Comparison of ENCODE assay signal across 1 cellular context in genomic region chr21:46455575-46456385, GRCh38.
TF ChIP-seq lines count a peak whose summit lies in the region.

No MANE protein-coding gene starts in this region.

TF ChIP-seq in K562, 482 proteins besides CTCF, POLR2A, EP300 and RAD21 (continued from another document and continues in another):
- TF ChIP-seq, protein P1, sequence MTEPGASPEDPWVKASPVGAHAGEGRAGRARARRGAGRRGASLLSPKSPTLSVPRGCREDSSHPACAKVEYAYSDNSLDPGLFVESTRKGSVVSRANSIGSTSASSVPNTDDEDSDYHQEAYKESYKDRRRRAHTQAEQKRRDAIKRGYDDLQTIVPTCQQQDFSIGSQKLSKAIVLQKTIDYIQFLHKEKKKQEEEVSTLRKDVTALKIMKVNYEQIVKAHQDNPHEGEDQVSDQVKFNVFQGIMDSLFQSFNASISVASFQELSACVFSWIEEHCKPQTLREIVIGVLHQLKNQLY (CRISPR knock-in tag; conservative IDR thresholded peaks at IDR 0.05), result no peak
- TF ChIP-seq, protein P2, sequence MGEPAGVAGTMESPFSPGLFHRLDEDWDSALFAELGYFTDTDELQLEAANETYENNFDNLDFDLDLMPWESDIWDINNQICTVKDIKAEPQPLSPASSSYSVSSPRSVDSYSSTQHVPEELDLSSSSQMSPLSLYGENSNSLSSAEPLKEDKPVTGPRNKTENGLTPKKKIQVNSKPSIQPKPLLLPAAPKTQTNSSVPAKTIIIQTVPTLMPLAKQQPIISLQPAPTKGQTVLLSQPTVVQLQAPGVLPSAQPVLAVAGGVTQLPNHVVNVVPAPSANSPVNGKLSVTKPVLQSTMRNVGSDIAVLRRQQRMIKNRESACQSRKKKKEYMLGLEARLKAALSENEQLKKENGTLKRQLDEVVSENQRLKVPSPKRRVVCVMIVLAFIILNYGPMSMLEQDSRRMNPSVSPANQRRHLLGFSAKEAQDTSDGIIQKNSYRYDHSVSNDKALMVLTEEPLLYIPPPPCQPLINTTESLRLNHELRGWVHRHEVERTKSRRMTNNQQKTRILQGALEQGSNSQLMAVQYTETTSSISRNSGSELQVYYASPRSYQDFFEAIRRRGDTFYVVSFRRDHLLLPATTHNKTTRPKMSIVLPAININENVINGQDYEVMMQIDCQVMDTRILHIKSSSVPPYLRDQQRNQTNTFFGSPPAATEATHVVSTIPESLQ (CRISPR knock-in tag; IDR thresholded peaks at IDR 0.05), result no peak
- TF ChIP-seq IFI16 (CRISPR knock-in tag; IDR thresholded peaks at IDR 0.05) (no peak), MEF2A (IDR thresholded peaks at IDR 0.05; ENCODE audit: control insufficient read depth, low read depth, low read length) (no peak), SP1 (CRISPR knock-in tag; IDR thresholded peaks at IDR 0.05) (peak; percentile 47; the same call in 1 of the 2 replicates), PHF20 (IDR thresholded peaks at IDR 0.05; ENCODE audit: partially characterized antibody) (no peak), XRCC3 (IDR thresholded peaks at IDR 0.05) (no peak), CBFB (CRISPR knock-in tag; IDR thresholded peaks at IDR 0.05) (no peak), CSDE1 (IDR thresholded peaks at IDR 0.05) (no peak), GTF2E2 (tag; IDR thresholded peaks at IDR 0.05) (peak; percentile 75; the same call in 1 of the 2 replicates), CHD7 (IDR thresholded peaks at IDR 0.05; ENCODE audit: low read depth, low read length) (no peak), HNRNPH1 (optimal IDR thresholded peaks at IDR 0.05; ENCODE audit: low read depth, low read length) (no peak), IRF2 (CRISPR knock-in tag; IDR thresholded peaks at IDR 0.05) (no peak), TEAD1 (CRISPR knock-in tag; IDR thresholded peaks at IDR 0.05) (0 out of 4 replicates have a peak, but pooled peaks of 1 of the 2 experiments have one; percentile 9), SAFB2 (IDR thresholded peaks at IDR 0.05; ENCODE audit: borderline replicate concordance, low read depth, low read length, severe bottlenecking) (no peak), CCNT2 (IDR thresholded peaks at IDR 0.05; ENCODE audit: borderline replicate concordance, extremely low read depth, insufficient read length, low read depth, low read length) (peak; percentile 69), RBM15 (IDR thresholded peaks at IDR 0.05; ENCODE audit: insufficient read depth, low read length) (no peak), MXD1 (CRISPR knock-in tag; IDR thresholded peaks at IDR 0.05; ENCODE audit: borderline replicate concordance, poor library complexity, severe bottlenecking) (no peak), ZNF785 (CRISPR knock-in tag; IDR thresholded peaks at IDR 0.05) (no peak), FOXA1 (IDR thresholded peaks at IDR 0.05; ENCODE audit: borderline replicate concordance) (no peak), ZNF778 (CRISPR knock-in tag; IDR thresholded peaks at IDR 0.05) (no peak), ZNF121 (CRISPR knock-in tag; conservative IDR thresholded peaks at IDR 0.05) (no peak), ZNF12 (CRISPR knock-in tag; IDR thresholded peaks at IDR 0.05) (no peak), SMAD2 (IDR thresholded peaks at IDR 0.05; ENCODE audit: low read depth, low read length) (no peak), POLR2AphosphoS2 (IDR thresholded peaks at IDR 0.05; ENCODE audit: low read length) (no peak), CGGBP1 (CRISPR knock-in tag; IDR thresholded peaks at IDR 0.05) (no peak), ZNF395 (CRISPR knock-in tag; IDR thresholded peaks at IDR 0.05) (peak; percentile 69; the same call in 1 of the 2 replicates), ZNF165 (CRISPR knock-in tag; IDR thresholded peaks at IDR 0.05; ENCODE audit: borderline replicate concordance) (no peak)
- TF ChIP-seq, protein P3, sequence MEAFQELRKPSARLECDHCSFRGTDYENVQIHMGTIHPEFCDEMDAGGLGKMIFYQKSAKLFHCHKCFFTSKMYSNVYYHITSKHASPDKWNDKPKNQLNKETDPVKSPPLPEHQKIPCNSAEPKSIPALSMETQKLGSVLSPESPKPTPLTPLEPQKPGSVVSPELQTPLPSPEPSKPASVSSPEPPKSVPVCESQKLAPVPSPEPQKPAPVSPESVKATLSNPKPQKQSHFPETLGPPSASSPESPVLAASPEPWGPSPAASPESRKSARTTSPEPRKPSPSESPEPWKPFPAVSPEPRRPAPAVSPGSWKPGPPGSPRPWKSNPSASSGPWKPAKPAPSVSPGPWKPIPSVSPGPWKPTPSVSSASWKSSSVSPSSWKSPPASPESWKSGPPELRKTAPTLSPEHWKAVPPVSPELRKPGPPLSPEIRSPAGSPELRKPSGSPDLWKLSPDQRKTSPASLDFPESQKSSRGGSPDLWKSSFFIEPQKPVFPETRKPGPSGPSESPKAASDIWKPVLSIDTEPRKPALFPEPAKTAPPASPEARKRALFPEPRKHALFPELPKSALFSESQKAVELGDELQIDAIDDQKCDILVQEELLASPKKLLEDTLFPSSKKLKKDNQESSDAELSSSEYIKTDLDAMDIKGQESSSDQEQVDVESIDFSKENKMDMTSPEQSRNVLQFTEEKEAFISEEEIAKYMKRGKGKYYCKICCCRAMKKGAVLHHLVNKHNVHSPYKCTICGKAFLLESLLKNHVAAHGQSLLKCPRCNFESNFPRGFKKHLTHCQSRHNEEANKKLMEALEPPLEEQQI (IDR thresholded peaks at IDR 0.05), result no peak
- TF ChIP-seq, protein P4, sequence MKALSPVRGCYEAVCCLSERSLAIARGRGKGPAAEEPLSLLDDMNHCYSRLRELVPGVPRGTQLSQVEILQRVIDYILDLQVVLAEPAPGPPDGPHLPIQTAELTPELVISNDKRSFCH (CRISPR knock-in tag; IDR thresholded peaks at IDR 0.05), result no peak
- TF ChIP-seq, protein P4 (tag; IDR thresholded peaks at IDR 0.05), result no peak
- TF ChIP-seq, protein P5, sequence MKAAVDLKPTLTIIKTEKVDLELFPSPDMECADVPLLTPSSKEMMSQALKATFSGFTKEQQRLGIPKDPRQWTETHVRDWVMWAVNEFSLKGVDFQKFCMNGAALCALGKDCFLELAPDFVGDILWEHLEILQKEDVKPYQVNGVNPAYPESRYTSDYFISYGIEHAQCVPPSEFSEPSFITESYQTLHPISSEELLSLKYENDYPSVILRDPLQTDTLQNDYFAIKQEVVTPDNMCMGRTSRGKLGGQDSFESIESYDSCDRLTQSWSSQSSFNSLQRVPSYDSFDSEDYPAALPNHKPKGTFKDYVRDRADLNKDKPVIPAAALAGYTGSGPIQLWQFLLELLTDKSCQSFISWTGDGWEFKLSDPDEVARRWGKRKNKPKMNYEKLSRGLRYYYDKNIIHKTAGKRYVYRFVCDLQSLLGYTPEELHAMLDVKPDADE (conservative IDR thresholded peaks at IDR 0.05; ENCODE audit: control insufficient read depth, low read depth, low read length), result no peak
- TF ChIP-seq, protein P6, sequence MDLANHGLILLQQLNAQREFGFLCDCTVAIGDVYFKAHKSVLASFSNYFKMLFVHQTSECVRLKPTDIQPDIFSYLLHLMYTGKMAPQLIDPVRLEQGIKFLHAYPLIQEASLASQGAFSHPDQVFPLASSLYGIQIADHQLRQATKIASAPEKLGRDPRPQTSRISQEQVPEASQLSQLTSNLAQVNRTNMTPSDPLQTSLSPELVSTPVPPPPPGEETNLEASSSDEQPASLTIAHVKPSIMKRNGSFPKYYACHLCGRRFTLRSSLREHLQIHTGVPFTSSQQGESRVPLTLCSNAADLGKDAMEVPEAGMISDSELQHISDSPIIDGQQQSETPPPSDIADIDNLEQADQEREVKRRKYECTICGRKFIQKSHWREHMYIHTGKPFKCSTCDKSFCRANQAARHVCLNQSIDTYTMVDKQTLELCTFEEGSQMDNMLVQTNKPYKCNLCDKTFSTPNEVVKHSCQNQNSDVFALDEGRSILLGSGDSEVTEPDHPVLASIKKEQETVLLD (IDR thresholded peaks at IDR 0.05), result peak; percentile 76; the same call in 1 of the 2 replicates
- TF ChIP-seq, protein P7, sequence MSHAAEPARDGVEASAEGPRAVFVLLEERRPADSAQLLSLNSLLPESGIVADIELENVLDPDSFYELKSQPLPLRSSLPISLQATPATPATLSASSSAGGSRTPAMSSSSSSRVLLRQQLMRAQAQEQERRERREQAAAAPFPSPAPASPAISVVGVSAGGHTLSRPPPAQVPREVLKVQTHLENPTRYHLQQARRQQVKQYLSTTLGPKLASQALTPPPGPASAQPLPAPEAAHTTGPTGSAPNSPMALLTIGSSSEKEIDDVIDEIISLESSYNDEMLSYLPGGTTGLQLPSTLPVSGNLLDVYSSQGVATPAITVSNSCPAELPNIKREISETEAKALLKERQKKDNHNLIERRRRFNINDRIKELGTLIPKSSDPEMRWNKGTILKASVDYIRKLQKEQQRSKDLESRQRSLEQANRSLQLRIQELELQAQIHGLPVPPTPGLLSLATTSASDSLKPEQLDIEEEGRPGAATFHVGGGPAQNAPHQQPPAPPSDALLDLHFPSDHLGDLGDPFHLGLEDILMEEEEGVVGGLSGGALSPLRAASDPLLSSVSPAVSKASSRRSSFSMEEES (CRISPR knock-in tag; IDR thresholded peaks at IDR 0.05), result no peak
